Comparison of ENCODE assay signal across 1 cellular context in the genomic region with DNA sequence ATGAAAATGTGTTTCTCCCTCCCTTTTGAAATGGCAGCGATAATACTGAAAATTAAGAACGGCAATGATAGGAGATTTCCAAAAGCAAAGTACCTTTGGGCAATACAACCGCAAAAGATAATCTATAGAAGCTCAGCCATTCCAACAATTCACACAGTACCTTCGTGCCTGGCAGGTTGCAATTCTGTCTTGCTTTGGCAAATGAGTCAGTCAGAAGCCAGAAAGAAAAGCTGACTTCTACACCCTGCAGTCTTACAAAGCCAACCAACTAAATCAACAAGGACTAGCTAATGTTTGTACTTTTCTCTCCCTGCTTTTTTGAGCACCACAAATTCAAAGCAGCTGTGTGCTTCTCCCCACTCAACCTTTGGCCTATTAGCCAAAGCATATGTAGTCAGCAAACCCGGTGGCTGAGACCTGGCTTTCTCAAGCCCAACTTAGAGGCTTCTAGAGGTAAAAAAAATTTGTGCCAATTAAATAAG.
TF ChIP-seq lines count a peak whose summit lies in the region.

No MANE protein-coding gene starts in this region.

TF ChIP-seq in HepG2, 621 proteins besides CTCF, POLR2A, EP300 and RAD21 (continued from another document and continues in another):
- TF ChIP-seq, protein P1, sequence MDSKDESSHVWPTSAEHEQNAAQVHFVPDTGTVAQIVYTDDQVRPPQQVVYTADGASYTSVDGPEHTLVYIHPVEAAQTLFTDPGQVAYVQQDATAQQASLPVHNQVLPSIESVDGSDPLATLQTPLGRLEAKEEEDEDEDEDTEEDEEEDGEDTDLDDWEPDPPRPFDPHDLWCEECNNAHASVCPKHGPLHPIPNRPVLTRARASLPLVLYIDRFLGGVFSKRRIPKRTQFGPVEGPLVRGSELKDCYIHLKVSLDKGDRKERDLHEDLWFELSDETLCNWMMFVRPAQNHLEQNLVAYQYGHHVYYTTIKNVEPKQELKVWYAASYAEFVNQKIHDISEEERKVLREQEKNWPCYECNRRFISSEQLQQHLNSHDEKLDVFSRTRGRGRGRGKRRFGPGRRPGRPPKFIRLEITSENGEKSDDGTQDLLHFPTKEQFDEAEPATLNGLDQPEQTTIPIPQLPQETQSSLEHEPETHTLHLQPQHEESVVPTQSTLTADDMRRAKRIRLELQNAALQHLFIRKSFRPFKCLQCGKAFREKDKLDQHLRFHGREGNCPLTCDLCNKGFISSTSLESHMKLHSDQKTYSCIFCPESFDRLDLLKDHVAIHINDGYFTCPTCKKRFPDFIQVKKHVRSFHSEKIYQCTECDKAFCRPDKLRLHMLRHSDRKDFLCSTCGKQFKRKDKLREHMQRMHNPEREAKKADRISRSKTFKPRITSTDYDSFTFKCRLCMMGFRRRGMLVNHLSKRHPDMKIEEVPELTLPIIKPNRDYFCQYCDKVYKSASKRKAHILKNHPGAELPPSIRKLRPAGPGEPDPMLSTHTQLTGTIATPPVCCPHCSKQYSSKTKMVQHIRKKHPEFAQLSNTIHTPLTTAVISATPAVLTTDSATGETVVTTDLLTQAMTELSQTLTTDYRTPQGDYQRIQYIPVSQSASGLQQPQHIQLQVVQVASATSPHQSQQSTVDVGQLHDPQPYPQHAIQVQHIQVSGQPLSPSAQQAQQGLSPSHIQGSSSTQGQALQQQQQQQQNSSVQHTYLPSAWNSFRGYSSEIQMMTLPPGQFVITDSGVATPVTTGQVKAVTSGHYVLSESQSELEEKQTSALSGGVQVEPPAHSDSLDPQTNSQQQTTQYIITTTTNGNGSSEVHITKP (CRISPR knock-in tag; IDR thresholded peaks at IDR 0.05; ENCODE audit: low read depth) = no peak
- TF ChIP-seq CAMTA2 (CRISPR knock-in tag; IDR thresholded peaks at IDR 0.05; ENCODE audit: borderline replicate concordance) (no peak), TGIF2 (CRISPR knock-in tag; IDR thresholded peaks at IDR 0.05) (peak; percentile 22; the same call in 1 of the 2 replicates), ZNF777 (CRISPR knock-in tag; IDR thresholded peaks at IDR 0.05) (no peak), ZNF562 (CRISPR knock-in tag; IDR thresholded peaks at IDR 0.05; ENCODE audit: borderline replicate concordance) (no peak), ZBTB21 (CRISPR knock-in tag; IDR thresholded peaks at IDR 0.05) (0 out of 2 replicates have a peak, but pooled peaks have one; percentile 16), ZNF547 (CRISPR knock-in tag; IDR thresholded peaks at IDR 0.05) (no peak), FOXA3 (CRISPR knock-in tag; IDR thresholded peaks at IDR 0.05) (peak; percentile 97), SOX13 (IDR thresholded peaks at IDR 0.05) (no peak), SOX13 (CRISPR knock-in tag; conservative IDR thresholded peaks at IDR 0.05 in 1 of 2, IDR thresholded peaks at IDR 0.05 in 1 of 2) (peak in 1 of 2 experiments; percentile 80; a peak in 2 of 4 replicates), RBAK (CRISPR knock-in tag; IDR thresholded peaks at IDR 0.05) (peak; percentile 93), SYNCRIP (IDR thresholded peaks at IDR 0.05; ENCODE audit: insufficient read depth, low read depth, low read length) (no peak), NR2C2 (CRISPR knock-in tag; IDR thresholded peaks at IDR 0.05; ENCODE audit: borderline replicate concordance) (0 out of 2 replicates have a peak, but pooled peaks have one; percentile 14), PHF5A (CRISPR knock-in tag; IDR thresholded peaks at IDR 0.05; ENCODE audit: low read depth, unreplicated experiment) (peak; percentile 69), ZNF670 (CRISPR knock-in tag; IDR thresholded peaks at IDR 0.05; ENCODE audit: borderline replicate concordance) (0 out of 2 replicates have a peak, but pooled peaks have one; percentile 55), MZF1 (CRISPR knock-in tag; IDR thresholded peaks at IDR 0.05; ENCODE audit: borderline replicate concordance) (no peak), NFKBIZ (CRISPR knock-in tag; IDR thresholded peaks at IDR 0.05) (no peak), CREM (IDR thresholded peaks at IDR 0.05) (0 out of 2 replicates have a peak, but pooled peaks have one; percentile 60), CREM (CRISPR knock-in tag; IDR thresholded peaks at IDR 0.05) (no peak), SMC3 (IDR thresholded peaks at IDR 0.05; ENCODE audit: low read length) (peak; percentile 52; the same call in 1 of the 2 replicates), FOXK1 (CRISPR knock-in tag; IDR thresholded peaks at IDR 0.05; ENCODE audit: borderline replicate concordance, low read depth) (peak; percentile 73; the same call in 1 of the 2 replicates), ZNF816 (CRISPR knock-in tag; IDR thresholded peaks at IDR 0.05; ENCODE audit: borderline replicate concordance) (peak; percentile 48; the same call in 1 of the 2 replicates), ZNF672 (CRISPR knock-in tag; IDR thresholded peaks at IDR 0.05) (no peak), KAT8 (CRISPR knock-in tag; IDR thresholded peaks at IDR 0.05) (0 out of 2 replicates have a peak, but pooled peaks have one; percentile 28)
- TF ChIP-seq, protein P2, sequence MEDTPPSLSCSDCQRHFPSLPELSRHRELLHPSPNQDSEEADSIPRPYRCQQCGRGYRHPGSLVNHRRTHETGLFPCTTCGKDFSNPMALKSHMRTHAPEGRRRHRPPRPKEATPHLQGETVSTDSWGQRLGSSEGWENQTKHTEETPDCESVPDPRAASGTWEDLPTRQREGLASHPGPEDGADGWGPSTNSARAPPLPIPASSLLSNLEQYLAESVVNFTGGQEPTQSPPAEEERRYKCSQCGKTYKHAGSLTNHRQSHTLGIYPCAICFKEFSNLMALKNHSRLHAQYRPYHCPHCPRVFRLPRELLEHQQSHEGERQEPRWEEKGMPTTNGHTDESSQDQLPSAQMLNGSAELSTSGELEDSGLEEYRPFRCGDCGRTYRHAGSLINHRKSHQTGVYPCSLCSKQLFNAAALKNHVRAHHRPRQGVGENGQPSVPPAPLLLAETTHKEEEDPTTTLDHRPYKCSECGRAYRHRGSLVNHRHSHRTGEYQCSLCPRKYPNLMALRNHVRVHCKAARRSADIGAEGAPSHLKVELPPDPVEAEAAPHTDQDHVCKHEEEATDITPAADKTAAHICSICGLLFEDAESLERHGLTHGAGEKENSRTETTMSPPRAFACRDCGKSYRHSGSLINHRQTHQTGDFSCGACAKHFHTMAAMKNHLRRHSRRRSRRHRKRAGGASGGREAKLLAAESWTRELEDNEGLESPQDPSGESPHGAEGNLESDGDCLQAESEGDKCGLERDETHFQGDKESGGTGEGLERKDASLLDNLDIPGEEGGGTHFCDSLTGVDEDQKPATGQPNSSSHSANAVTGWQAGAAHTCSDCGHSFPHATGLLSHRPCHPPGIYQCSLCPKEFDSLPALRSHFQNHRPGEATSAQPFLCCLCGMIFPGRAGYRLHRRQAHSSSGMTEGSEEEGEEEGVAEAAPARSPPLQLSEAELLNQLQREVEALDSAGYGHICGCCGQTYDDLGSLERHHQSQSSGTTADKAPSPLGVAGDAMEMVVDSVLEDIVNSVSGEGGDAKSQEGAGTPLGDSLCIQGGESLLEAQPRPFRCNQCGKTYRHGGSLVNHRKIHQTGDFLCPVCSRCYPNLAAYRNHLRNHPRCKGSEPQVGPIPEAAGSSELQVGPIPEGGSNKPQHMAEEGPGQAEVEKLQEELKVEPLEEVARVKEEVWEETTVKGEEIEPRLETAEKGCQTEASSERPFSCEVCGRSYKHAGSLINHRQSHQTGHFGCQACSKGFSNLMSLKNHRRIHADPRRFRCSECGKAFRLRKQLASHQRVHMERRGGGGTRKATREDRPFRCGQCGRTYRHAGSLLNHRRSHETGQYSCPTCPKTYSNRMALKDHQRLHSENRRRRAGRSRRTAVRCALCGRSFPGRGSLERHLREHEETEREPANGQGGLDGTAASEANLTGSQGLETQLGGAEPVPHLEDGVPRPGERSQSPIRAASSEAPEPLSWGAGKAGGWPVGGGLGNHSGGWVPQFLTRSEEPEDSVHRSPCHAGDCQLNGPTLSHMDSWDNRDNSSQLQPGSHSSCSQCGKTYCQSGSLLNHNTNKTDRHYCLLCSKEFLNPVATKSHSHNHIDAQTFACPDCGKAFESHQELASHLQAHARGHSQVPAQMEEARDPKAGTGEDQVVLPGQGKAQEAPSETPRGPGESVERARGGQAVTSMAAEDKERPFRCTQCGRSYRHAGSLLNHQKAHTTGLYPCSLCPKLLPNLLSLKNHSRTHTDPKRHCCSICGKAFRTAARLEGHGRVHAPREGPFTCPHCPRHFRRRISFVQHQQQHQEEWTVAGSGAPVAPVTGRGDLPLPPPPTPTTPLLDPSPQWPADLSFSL (CRISPR knock-in tag; IDR thresholded peaks at IDR 0.05) = peak; percentile 25; the same call in 1 of the 2 replicates
- TF ChIP-seq, protein P3, sequence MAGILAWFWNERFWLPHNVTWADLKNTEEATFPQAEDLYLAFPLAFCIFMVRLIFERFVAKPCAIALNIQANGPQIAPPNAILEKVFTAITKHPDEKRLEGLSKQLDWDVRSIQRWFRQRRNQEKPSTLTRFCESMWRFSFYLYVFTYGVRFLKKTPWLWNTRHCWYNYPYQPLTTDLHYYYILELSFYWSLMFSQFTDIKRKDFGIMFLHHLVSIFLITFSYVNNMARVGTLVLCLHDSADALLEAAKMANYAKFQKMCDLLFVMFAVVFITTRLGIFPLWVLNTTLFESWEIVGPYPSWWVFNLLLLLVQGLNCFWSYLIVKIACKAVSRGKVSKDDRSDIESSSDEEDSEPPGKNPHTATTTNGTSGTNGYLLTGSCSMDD (CRISPR knock-in tag; IDR thresholded peaks at IDR 0.05) = no peak
- TF ChIP-seq, protein P4, sequence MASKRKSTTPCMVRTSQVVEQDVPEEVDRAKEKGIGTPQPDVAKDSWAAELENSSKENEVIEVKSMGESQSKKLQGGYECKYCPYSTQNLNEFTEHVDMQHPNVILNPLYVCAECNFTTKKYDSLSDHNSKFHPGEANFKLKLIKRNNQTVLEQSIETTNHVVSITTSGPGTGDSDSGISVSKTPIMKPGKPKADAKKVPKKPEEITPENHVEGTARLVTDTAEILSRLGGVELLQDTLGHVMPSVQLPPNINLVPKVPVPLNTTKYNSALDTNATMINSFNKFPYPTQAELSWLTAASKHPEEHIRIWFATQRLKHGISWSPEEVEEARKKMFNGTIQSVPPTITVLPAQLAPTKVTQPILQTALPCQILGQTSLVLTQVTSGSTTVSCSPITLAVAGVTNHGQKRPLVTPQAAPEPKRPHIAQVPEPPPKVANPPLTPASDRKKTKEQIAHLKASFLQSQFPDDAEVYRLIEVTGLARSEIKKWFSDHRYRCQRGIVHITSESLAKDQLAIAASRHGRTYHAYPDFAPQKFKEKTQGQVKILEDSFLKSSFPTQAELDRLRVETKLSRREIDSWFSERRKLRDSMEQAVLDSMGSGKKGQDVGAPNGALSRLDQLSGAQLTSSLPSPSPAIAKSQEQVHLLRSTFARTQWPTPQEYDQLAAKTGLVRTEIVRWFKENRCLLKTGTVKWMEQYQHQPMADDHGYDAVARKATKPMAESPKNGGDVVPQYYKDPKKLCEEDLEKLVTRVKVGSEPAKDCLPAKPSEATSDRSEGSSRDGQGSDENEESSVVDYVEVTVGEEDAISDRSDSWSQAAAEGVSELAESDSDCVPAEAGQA (IDR thresholded peaks at IDR 0.05; ENCODE audit: low read depth) = 0 out of 2 replicates have a peak, but pooled peaks have one; percentile 47
- TF ChIP-seq, protein P4 (CRISPR knock-in tag; IDR thresholded peaks at IDR 0.05; ENCODE audit: borderline replicate concordance) = no peak
- TF ChIP-seq, protein P5, sequence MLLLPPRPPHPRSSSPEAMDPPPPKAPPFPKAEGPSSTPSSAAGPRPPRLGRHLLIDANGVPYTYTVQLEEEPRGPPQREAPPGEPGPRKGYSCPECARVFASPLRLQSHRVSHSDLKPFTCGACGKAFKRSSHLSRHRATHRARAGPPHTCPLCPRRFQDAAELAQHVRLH (CRISPR knock-in tag; IDR thresholded peaks at IDR 0.05; ENCODE audit: borderline replicate concordance, low read depth) = peak; percentile 57; the same call in 1 of the 2 replicates
- TF ChIP-seq, protein P6, sequence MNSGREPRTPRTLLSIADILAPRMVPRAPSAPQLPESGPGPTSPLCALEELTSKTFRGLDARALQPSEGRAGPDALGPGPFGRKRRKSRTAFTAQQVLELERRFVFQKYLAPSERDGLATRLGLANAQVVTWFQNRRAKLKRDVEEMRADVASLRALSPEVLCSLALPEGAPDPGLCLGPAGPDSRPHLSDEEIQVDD (CRISPR knock-in tag; IDR thresholded peaks at IDR 0.05; ENCODE audit: borderline replicate concordance) = no peak
- TF ChIP-seq, protein P7, sequence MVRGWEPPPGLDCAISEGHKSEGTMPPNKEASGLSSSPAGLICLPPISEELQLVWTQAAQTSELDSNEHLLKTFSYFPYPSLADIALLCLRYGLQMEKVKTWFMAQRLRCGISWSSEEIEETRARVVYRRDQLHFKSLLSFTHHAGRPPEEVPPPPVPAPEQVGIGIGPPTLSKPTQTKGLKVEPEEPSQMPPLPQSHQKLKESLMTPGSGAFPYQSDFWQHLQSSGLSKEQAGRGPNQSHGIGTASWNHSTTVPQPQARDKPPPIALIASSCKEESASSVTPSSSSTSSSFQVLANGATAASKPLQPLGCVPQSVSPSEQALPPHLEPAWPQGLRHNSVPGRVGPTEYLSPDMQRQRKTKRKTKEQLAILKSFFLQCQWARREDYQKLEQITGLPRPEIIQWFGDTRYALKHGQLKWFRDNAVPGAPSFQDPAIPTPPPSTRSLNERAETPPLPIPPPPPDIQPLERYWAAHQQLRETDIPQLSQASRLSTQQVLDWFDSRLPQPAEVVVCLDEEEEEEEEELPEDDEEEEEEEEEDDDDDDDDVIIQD (CRISPR knock-in tag; IDR thresholded peaks at IDR 0.05; ENCODE audit: low read depth) = peak; percentile 73; the same call in 1 of the 2 replicates
